In the genomic region with DNA sequence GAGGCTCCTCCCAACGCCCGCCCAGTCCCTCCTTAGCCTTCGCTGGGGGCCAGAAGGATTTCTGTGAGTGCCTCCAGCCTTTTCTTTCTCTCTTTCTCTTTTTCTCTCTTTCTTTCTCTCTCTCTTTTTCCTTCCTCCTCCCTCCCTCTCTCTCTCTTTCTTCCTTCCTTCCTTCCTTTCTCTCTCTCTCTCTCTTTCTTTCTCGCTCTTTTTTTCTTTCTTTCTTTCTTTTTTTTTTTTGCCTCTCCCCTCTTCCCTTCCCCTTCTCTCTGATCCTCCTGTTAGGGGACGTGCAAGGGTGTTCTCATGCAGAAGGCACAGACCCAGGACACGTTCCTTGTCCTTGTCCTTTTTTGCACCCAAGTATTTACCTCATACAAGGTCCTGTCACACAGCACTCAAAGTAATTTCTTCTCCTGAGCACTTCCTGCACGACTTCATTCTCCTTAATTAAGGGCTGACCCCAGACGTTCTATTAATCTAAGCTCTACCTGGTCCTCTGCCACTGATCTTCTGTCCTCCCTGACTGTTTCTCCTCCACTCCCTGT, we compare ENCODE assay signal across 8 cellular contexts. TPM values are rescaled to one million over a fixed set of nuclear protein-coding genes. Genes with fewer than 3 reads are reported as not detected.
DNase-seq lines count a peak whose midpoint lies in the region; ATAC-seq and TF ChIP-seq lines count a peak whose summit lies in the region.

No MANE protein-coding gene starts in this region.

- POLR2A ChIA-PET in CD4-positive, alpha-beta T cell (lab: Charles Lee), result interaction anchor here (0.8 to 1.4 kb wide), 3 partner anchors 14 to 32 kb away, joined by 3 to 8 read pairs (median 4); a partner anchor contains a TSS

- CTCF ChIA-PET in CD4-positive, alpha-beta T cell (lab: Charles Lee), result interaction anchor here (1.3 to 1.5 kb wide), 3 partner anchors 9 to 1014 kb away, joined by 3 to 5 read pairs (median 4); no protein-coding TSS in a partner anchor

- H3K36me3 Mint-ChIP-seq in CD4-positive, alpha-beta T cell (ENCODE audit: low read depth), result no peaks in the 10 kb centered on the region
- no peaks in the 10 kb centered on the region for H3K36me3 Mint-ChIP-seq in natural killer cell treated with Interleukin-12 subunit alpha and Interleukin-12 subunit beta and Interleukin-15 and Interleukin-18, amount 100 ng/mL, for 72 hours

- H3K27me3 Mint-ChIP-seq in CD4-positive, alpha-beta T cell, result no peaks in the 10 kb centered on the region
- H3K27me3 Mint-ChIP-seq in natural killer cell treated with Interleukin-12 subunit alpha and Interleukin-12 subunit beta and Interleukin-15 and Interleukin-18, amount 100 ng/mL, for 72 hours, result peaks cover 0 to 7% of the 10 kb centered on the region in 2 donors

- H3K4me1 Mint-ChIP-seq in CD4-positive, alpha-beta T cell (ENCODE audit: low read depth), result peaks cover 35% of the 10 kb centered on the region
- peaks cover 12 to 21% of the 10 kb centered on the region in 2 donors for H3K4me1 Mint-ChIP-seq in natural killer cell treated with Interleukin-12 subunit alpha and Interleukin-12 subunit beta and Interleukin-15 and Interleukin-18, amount 100 ng/mL, for 72 hours (ENCODE audit: low read depth in 2 of 2)

- H3K27ac ChIP-seq in CD4-positive, alpha-beta T cell (ENCODE audit: low read depth, low read length), result no peak overlapping the region
- H3K27ac ChIP-seq in Karpas-422 (ENCODE audit: low read length) (no peak overlapping the region), coronary artery (no peak overlapping the region)

- H3K27me3 ChIP-seq in CD4-positive, alpha-beta T cell (ENCODE audit: control insufficient read depth, insufficient read depth, low read length), result no peaks in the 10 kb centered on the region
- 0 out of 2 replicates have a peak, but pooled peaks cover 3% of the 10 kb centered on the region for H3K27me3 ChIP-seq in Karpas-422 (ENCODE audit: low read length)

- H3K9me2 ChIP-seq in Karpas-422 (replicated peaks; ENCODE audit: insufficient read depth, low read length), result no peaks in the 10 kb centered on the region

- ATAC-seq in CD4-positive, alpha-beta T cell (ENCODE audit: poor library complexity), result no peak
- no peak for ATAC-seq in natural killer cell treated with Interleukin-12 subunit alpha and Interleukin-12 subunit beta and Interleukin-15 and Interleukin-18, amount 100 ng/mL, for 72 hours

- H3K36me3 ChIP-seq in Karpas-422 (ENCODE audit: insufficient read depth, low read length), result peaks cover 3% of the 10 kb centered on the region; the same call in 1 of the 2 replicates

- H3K9ac ChIP-seq in Karpas-422 (ENCODE audit: low read length), result peak overlapping the region; percentile 92

- peak overlapping the region; percentile 89 for H3K4me3 Mint-ChIP-seq in CD4-positive, alpha-beta T cell
- H3K4me3 Mint-ChIP-seq in natural killer cell treated with Interleukin-12 subunit alpha and Interleukin-12 subunit beta and Interleukin-15 and Interleukin-18, amount 100 ng/mL, for 72 hours, result peak overlapping the region; percentile 99

- peaks cover 54% of the 10 kb centered on the region for H3K79me2 ChIP-seq in Karpas-422 (ENCODE audit: low read length)

- peak overlapping the region; percentile 99 for H3K4me3 ChIP-seq in Karpas-422 (ENCODE audit: low read length)
- H3K4me3 ChIP-seq in coronary artery, result peak overlapping the region; percentile 85

- H4K20me1 ChIP-seq in Karpas-422 (ENCODE audit: insufficient read depth, low read depth, low read length), result peaks cover 5% of the 10 kb centered on the region; the same call in 1 of the 2 replicates

- H3K9me3 ChIP-seq in CD4-positive, alpha-beta T cell (ENCODE audit: control insufficient read depth, low read length), result no peaks in the 10 kb centered on the region
- no peaks in the 10 kb centered on the region for H3K9me3 ChIP-seq in Karpas-422 (ENCODE audit: low read length)

- H2AFZ ChIP-seq in Karpas-422 (ENCODE audit: low read length), result peak overlapping the region; percentile 98

- intact Hi-C loops in CD4-positive, alpha-beta T cell (cut with DNase I, micrococcal nuclease), result loop anchor here (2.0 kb wide), 3 partner anchors 15 to 31 kb away; a partner anchor contains a TSS

- no peak for DNase-seq in CD4-positive, alpha-beta T cell
- peak; percentile 61 for DNase-seq in Karpas-422
- no peak for DNase-seq in coronary artery (ENCODE audit: low spot score)
- no peak for DNase-seq in natural killer cell treated with Interleukin-12 subunit alpha and Interleukin-12 subunit beta and Interleukin-15 and Interleukin-18, amount 100 ng/mL, for 72 hours (ENCODE audit: low spot score)
- DNase-seq in NCI-H345 (lab: John Stamatoyannopoulos, UW), result no peak
- no peak for DNase-seq in islet precursor cell
- DNase-seq in NCI-H1092 (lab: John Stamatoyannopoulos, UW), result no peak
- DNase-seq in activated CD8-positive, alpha-beta memory T cell treated with anti-CD3 and anti-CD28 coated beads, Interleukin-2, amount 50 U/mL, for 48 hours, result no peak

- TF ChIP-seq CTCF in CD4-positive, alpha-beta T cell (IDR thresholded peaks at IDR 0.05), result no peak
- TF ChIP-seq CTCF in coronary artery (IDR thresholded peaks at IDR 0.05), result no peak

- H3K4me1 ChIP-seq in Karpas-422 (ENCODE audit: low read length), result peaks cover 34% of the 10 kb centered on the region

- peak overlapping the region; percentile 79 for H3K27ac Mint-ChIP-seq in CD4-positive, alpha-beta T cell
- H3K27ac Mint-ChIP-seq in natural killer cell treated with Interleukin-12 subunit alpha and Interleukin-12 subunit beta and Interleukin-15 and Interleukin-18, amount 100 ng/mL, for 72 hours, result peak overlapping the region; percentile 49 to 83

- peak overlapping the region; percentile 94 for H3K4me2 ChIP-seq in Karpas-422 (ENCODE audit: low read depth, low read length, poor library complexity, severe bottlenecking)

- H3K9me3 Mint-ChIP-seq in CD4-positive, alpha-beta T cell, result no peaks in the 10 kb centered on the region
- H3K9me3 Mint-ChIP-seq in natural killer cell treated with Interleukin-12 subunit alpha and Interleukin-12 subunit beta and Interleukin-15 and Interleukin-18, amount 100 ng/mL, for 72 hours, result no peaks in the 10 kb centered on the region

RNA-seq across cellular contexts. Expression of a gene that starts 0.3 kb away (rescaled TPM):
- 10 to 100 TPM; 46.4 to 49.4 TPM for total RNA-seq in CD4-positive, alpha-beta T cell
- total RNA-seq in Karpas-422 (2014; rRNA removed; shearing (Covaris generic); ENCODE audit: low replicate concordance), result 49.1 and 96.2 TPM in 2 replicates
- total RNA-seq in natural killer cell treated with Interleukin-12 subunit alpha and Interleukin-12 subunit beta and Interleukin-15 and Interleukin-18, amount 100 ng/mL, for 72 hours, result 10 to 100 TPM in 1 of 2 donors, 1 to 10 TPM in 1; 7.1 to 30.8 TPM

RNA-seq across cellular contexts. Expression of a gene that starts 31.7 kb away (rescaled TPM):
- under 1 TPM; 0.95 to 0.99 TPM for total RNA-seq in CD4-positive, alpha-beta T cell
- 2.2 and 3.4 TPM in 2 replicates for total RNA-seq in Karpas-422 (2014; rRNA removed; shearing (Covaris generic); ENCODE audit: low replicate concordance)
- total RNA-seq in natural killer cell treated with Interleukin-12 subunit alpha and Interleukin-12 subunit beta and Interleukin-15 and Interleukin-18, amount 100 ng/mL, for 72 hours, result 1 to 10 TPM in 1 of 2 donors, under 1 TPM in 1; 0.64 to 3.0 TPM
